7 cellular contexts compared by ENCODE assay signal in the genomic region with DNA sequence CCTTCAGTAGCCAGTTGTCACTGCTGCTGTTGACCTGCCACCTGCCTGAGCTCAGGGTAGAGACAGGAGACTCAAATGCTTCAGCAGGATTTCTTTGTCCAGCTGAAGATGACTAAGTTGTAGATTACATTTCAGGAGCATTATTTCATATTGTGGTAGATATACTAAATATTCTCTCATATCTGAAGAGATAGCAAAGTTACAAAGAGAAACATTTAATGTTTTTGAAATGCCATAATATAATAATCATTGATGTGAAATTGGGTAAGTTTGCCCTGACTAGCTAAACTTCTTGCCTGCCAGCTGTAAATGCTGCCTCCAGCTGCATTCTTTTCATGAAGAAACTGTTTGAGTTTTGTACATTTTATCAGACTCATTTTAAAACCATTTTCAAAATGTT.
"Had no signal": no experiment of that assay in that cellular context is flagged by ENCODE, and none has a peak within 500 bp of the region (broad histone marks: within the 10 kb centered on the region; RNA-seq: fewer than 3 reads in every experiment).

No MANE protein-coding gene starts in this region.

- H3K27ac Mint-ChIP-seq: GM23338, H9, IgD-negative memory B cell had no signal

- DNase-seq: H9, HCEC 1CT had no signal

- ATAC-seq: GM23338, HepG2 had no signal

- H3K4me3 Mint-ChIP-seq: GM23338, H9, IgD-negative memory B cell had no signal

- H3K27me3 Mint-ChIP-seq: IgD-negative memory B cell had no signal

- H3K4me1 Mint-ChIP-seq: GM23338, IgD-negative memory B cell had no signal

- H3K36me3 Mint-ChIP-seq: IgD-negative memory B cell had no signal

- FAIRE-seq: H1, H54, HepG2 had no signal

- H3K4me3 ChIP-seq: GM23338 had no signal
